In the genomic region with DNA sequence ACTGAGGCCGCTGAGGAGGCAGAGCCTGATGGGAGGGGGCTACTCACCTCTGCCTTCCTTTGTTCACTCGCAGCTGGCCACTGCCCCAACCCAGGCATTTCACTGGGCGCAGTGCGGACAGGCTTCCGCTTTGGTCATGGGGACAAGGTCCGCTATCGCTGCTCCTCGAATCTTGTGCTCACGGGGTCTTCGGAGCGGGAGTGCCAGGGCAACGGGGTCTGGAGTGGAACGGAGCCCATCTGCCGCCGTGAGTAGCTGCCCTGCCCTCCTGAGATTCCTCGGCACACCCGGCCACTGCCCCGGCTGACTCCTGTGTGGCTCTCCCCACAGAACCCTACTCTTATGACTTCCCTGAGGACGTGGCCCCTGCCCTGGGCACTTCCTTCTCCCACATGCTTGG, we compare ENCODE assay signal across 18 cellular contexts. TPM values are rescaled to one million over a fixed set of nuclear protein-coding genes. Genes with fewer than 3 reads are reported as not detected.
"Had no signal": no experiment of that assay in that cellular context is flagged by ENCODE, and none has a peak within 500 bp of the region (broad histone marks: within the 10 kb centered on the region; RNA-seq: fewer than 3 reads in every experiment).

No MANE protein-coding gene starts in this region.

- FAIRE-seq: endometrium, keratinocyte had no signal

- H3K27me3 ChIP-seq: gastrocnemius medialis, right atrium auricular region, sigmoid colon, transverse colon, vagina had no signal

- H3K4me3 ChIP-seq: coronary artery, gastrocnemius medialis, lung, prostate gland, right atrium auricular region, sigmoid colon, transverse colon, vagina had no signal

- H3K9me3 ChIP-seq: gastrocnemius medialis, prostate gland, right atrium auricular region, sigmoid colon, transverse colon, vagina had no signal

- H3K36me3 ChIP-seq: gastrocnemius medialis, prostate gland, right atrium auricular region, sigmoid colon, transverse colon, vagina had no signal

- H3K27ac ChIP-seq: coronary artery, gastrocnemius medialis, prostate gland, right atrium auricular region, sigmoid colon, transverse colon, vagina had no signal

- H3K4me1 ChIP-seq: gastrocnemius medialis, prostate gland, right atrium auricular region, sigmoid colon, transverse colon, vagina had no signal

- DNase-seq: effector memory CD8-positive, alpha-beta T cell; erythroblast; foreskin fibroblast; gastrocnemius medialis; head of caudate nucleus; natural killer cell; sigmoid colon; stimulated activated naive B cell treated with anti-CD40 and anti-IgM and Interleukin-4, amounts not matched to agents 10 μg/mL and 1 μg/mL and 100 μg/mL, for 72 hours; transverse colon had no signal

- ATAC-seq: effector memory CD8-positive, alpha-beta T cell; gastrocnemius medialis; natural killer cell; stimulated activated naive B cell treated with anti-CD40 and anti-IgM and Interleukin-4, amounts not matched to agents 10 μg/mL and 1 μg/mL and 100 μg/mL, for 72 hours had no signal

RNA-seq across cellular contexts. Expression of a gene that starts 6.0 kb away (rescaled TPM):
- total RNA-seq: dermis microvascular lymphatic vessel endothelial cell, glomerular endothelial cell had no signal
- polyA plus RNA-seq: keratinocyte had no signal
